Comparison of ENCODE assay signal across 30 cellular contexts in the genomic region with DNA sequence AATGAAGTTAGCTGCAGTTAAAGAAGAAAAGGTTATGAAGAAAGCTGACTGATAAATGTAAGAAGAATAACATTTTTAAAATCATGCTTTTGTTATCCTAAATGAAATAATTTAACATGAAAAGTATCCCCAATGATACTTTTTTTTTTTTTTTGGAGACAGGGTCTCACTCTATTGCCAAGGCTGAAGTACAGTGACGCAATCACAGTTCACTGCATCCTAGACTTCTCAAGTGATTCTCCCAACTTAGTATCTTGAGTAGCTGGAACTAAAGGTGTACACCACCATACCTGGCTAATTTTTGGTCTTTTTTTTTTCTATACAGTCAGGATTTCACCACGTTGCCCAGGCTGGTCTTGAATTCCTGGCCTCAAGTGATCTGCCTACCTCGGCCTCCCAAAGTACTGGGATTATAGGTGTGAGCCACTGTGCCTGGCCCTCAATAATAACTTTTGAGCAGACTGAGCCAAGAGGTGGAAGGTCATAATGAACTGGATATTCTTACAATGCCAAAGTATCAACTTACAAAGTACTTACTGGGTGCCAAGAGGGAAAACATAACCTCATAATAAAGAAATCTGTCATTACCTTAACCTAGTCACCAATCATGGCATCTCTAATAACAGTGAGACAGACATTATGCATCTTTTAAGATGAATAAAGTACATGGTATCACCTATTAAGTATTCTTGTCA.
"Had no signal": no experiment of that assay in that cellular context is flagged by ENCODE, and none has a peak within 500 bp of the region (broad histone marks: within the 10 kb centered on the region; RNA-seq: fewer than 3 reads in every experiment).

No MANE protein-coding gene starts in this region.

- H3K9me3 Mint-ChIP-seq: dendritic cell treated with granulocyte-macrophage colony-stimulating factor and Interleukin-4, amounts not matched to agents 40 ng/mL and 50 ng/mL, for 4 days; natural killer cell treated with Interleukin-12 subunit alpha and Interleukin-12 subunit beta and Interleukin-15 and Interleukin-18, amount 100 ng/mL, for 72 hours; stimulated activated memory B cell treated with anti-CD40 and anti-IgM and Interleukin-4, amounts not matched to agents 10 μg/mL and 1 μg/mL and 100 μg/mL, for 72 hours; type B pancreatic cell had no signal

- H3K36me3 ChIP-seq: prostate gland had no signal

- H3K4me1 ChIP-seq: colonic mucosa, neural progenitor cell, parathyroid adenoma, prostate gland, testis, tibial artery had no signal

- H3K4me2 ChIP-seq: hepatocyte, neural progenitor cell had no signal

- H3K79me2 ChIP-seq: hepatocyte, parathyroid adenoma had no signal

- H3K9ac ChIP-seq: neural progenitor cell, parathyroid adenoma had no signal

- H3K27me3 Mint-ChIP-seq: dendritic cell treated with granulocyte-macrophage colony-stimulating factor and Interleukin-4, amounts not matched to agents 40 ng/mL and 50 ng/mL, for 4 days; naive B cell; stimulated activated memory B cell treated with anti-CD40 and anti-IgM and Interleukin-4, amounts not matched to agents 10 μg/mL and 1 μg/mL and 100 μg/mL, for 72 hours; type B pancreatic cell had no signal

- H2AFZ ChIP-seq: hepatocyte, neural progenitor cell, parathyroid adenoma had no signal

- H3K27me3 ChIP-seq: colonic mucosa, gastrocnemius medialis, hepatocyte, neural progenitor cell, spleen, testis, tibial artery had no signal

- H3K4me3 ChIP-seq: colonic mucosa, gastrocnemius medialis, hepatocyte, mucosa of descending colon, neural progenitor cell, prostate gland, skin epidermis, spleen, testis, tibial artery had no signal

- H3K27ac Mint-ChIP-seq: endodermal cell; mesothelial cell of epicardium; natural killer cell treated with Interleukin-12 subunit alpha and Interleukin-12 subunit beta and Interleukin-15 and Interleukin-18, amount 100 ng/mL, for 72 hours; neural progenitor cell; type B pancreatic cell had no signal

- H3K4me1 Mint-ChIP-seq: endodermal cell, neural progenitor cell had no signal

- H3K9me3 ChIP-seq: colonic mucosa, gastrocnemius medialis, mucosa of descending colon, prostate gland, testis had no signal

- H3K27ac ChIP-seq: colonic mucosa, epithelial cell of prostate, gastrocnemius medialis, hepatocyte, neural progenitor cell, parathyroid adenoma, prostate gland, skin epidermis, spleen, testis, tibial artery had no signal

- ATAC-seq: esophagus mucosa; gastrocnemius medialis; left lobe of liver; mucosa of descending colon; natural killer cell treated with Interleukin-12 subunit alpha and Interleukin-12 subunit beta and Interleukin-15 and Interleukin-18, amount 100 ng/mL, for 72 hours; right cardiac atrium; stimulated activated memory B cell treated with anti-CD40 and anti-IgM and Interleukin-4, amounts not matched to agents 10 μg/mL and 1 μg/mL and 100 μg/mL, for 72 hours; stimulated activated naive CD8-positive, alpha-beta T cell treated with anti-CD3 and anti-CD28 coated beads, Interleukin-15, Interleukin-2, amounts not matched to agents 100 U/mL and 50 U/mL, for 24 hours had no signal

- H3K4me3 Mint-ChIP-seq: dendritic cell treated with granulocyte-macrophage colony-stimulating factor and Interleukin-4, amounts not matched to agents 40 ng/mL and 50 ng/mL, for 4 days; endodermal cell; mesothelial cell of epicardium; naive B cell; natural killer cell treated with Interleukin-12 subunit alpha and Interleukin-12 subunit beta and Interleukin-15 and Interleukin-18, amount 100 ng/mL, for 72 hours; neural progenitor cell; stimulated activated memory B cell treated with anti-CD40 and anti-IgM and Interleukin-4, amounts not matched to agents 10 μg/mL and 1 μg/mL and 100 μg/mL, for 72 hours; type B pancreatic cell had no signal

- DNase-seq: colonic mucosa; effector CD8-positive, alpha-beta T cell; endodermal cell; foreskin fibroblast; gastrocnemius medialis; head of caudate nucleus; kidney; mesenchymal stem cell; mucosa of descending colon; naive B cell; right cardiac atrium; spleen; stimulated activated CD4-positive, alpha-beta T cell treated with anti-CD3 and anti-CD28 coated beads, Interleukin-4, amount 100 ng/mL, for 4 hours; stimulated activated naive CD8-positive, alpha-beta T cell treated with anti-CD3 and anti-CD28 coated beads, Interleukin-15, Interleukin-2, amounts not matched to agents 100 U/mL and 50 U/mL, for 24 hours; substantia nigra; testis; tibial artery had no signal
